Comparison of ENCODE assay signal across 11 cellular contexts in the genomic region with DNA sequence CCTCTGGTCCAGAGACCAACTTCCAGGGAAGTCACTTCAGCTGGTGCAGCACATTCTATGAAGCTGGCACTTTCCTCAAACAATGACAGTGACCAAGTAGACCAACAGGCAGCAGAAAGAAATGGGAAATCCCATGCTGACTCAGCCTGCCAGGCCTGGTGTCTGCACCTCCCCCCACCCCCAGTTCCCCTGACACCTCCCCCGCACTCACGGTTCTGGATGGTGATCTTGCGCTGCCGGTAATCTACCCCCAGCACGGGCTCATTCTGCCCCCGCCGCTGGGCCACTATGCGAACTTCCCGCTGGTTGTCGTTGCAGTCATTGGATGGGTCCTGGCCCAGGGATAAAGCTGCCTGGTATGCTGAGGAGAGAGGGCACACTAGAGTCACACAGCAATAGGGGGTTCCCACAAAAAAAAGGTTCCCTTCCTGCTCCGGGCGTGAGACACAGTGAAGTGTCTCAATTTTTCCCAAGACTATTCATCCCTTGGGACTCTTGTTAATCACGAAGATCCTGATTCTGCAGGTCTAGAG. TPM values are rescaled to one million over a fixed set of nuclear protein-coding genes. Genes with fewer than 3 reads are reported as not detected.
DNase-seq lines count a peak whose midpoint lies in the region; ATAC-seq and TF ChIP-seq lines count a peak whose summit lies in the region.
"Had no signal": no experiment of that assay in that cellular context is flagged by ENCODE, and none has a peak within 500 bp of the region (broad histone marks: within the 10 kb centered on the region; RNA-seq: fewer than 3 reads in every experiment).

No MANE protein-coding gene starts in this region.

- H4K20me1 ChIP-seq in GM23338 (replicated peaks; ENCODE audit: insufficient read depth) (no peaks in the 10 kb centered on the region), OCI-LY1 (ENCODE audit: insufficient read depth, low read length) (no peaks in the 10 kb centered on the region), smooth muscle cell (ENCODE audit: low read depth) (no peaks in the 10 kb centered on the region)

- no peak overlapping the region for H3K4me3 Mint-ChIP-seq in GM23338

- H3K79me2 ChIP-seq in GM23338 (replicated peaks; ENCODE audit: insufficient read depth) (no peaks in the 10 kb centered on the region), OCI-LY1 (ENCODE audit: insufficient read depth, low read length) (no peaks in the 10 kb centered on the region), smooth muscle cell (ENCODE audit: low read depth) (no peaks in the 10 kb centered on the region)

- peaks cover 39% of the 10 kb centered on the region for H3K4me1 Mint-ChIP-seq in GM23338

- H3K9ac ChIP-seq in OCI-LY1 (ENCODE audit: low read length) (no peak overlapping the region), smooth muscle cell (ENCODE audit: low read depth) (no peak overlapping the region)

- no peak overlapping the region; the same call in 1 of the 2 replicates for H3K27ac Mint-ChIP-seq in GM23338

- WGBS in smooth muscle cell (ENCODE audit: low lambda C conversion rate): 41% methylated on average over 13 of the region's 13 CpGs

- H3K27ac ChIP-seq in GM23338 (ENCODE audit: low read depth) (no peak overlapping the region), OCI-LY1 (ENCODE audit: low read depth, low read length, poor library complexity, severe bottlenecking) (peak overlapping the region; percentile 24), smooth muscle cell (ENCODE audit: low read depth) (peak overlapping the region; percentile 20)
- H3K27ac ChIP-seq: WERI-Rb-1 had no signal

- peak; percentile 35 to 42 for DNase-seq in activated T-cell treated with anti-CD3 and anti-CD28 coated beads, Interleukin-2, amount 50 U/mL, for 48 hours
- no peak for DNase-seq in activated T-cell treated with anti-CD3 and anti-CD28 coated beads, Interleukin-2, amount 50 U/mL, for 1 hour
- DNase-seq in GM23338 (ENCODE audit: low spot score) (peak; percentile 24), smooth muscle cell (lab: John Stamatoyannopoulos, UW; ENCODE audit: unreplicated experiment) (no peak), NCI-H187 (lab: John Stamatoyannopoulos, UW) (no peak), NCI-H1694 (lab: John Stamatoyannopoulos, UW) (no peak), NCI-H146 treated with DMSO at 0.1 percent for 48 hours (lab: John Stamatoyannopoulos, UW; ENCODE audit: unreplicated experiment) (no peak)
- DNase-seq: NCI-H345, WERI-Rb-1 had no signal

- no peaks in the 10 kb centered on the region for H3K36me3 ChIP-seq in GM23338 (ENCODE audit: insufficient read depth)
- H3K36me3 ChIP-seq in OCI-LY1 (ENCODE audit: insufficient read depth, low read length): peaks cover 13% of the 10 kb centered on the region; the same call in 1 of the 2 replicates
- no peaks in the 10 kb centered on the region for H3K36me3 ChIP-seq in smooth muscle cell (ENCODE audit: low read depth)
- H3K36me3 ChIP-seq: WERI-Rb-1 had no signal

- H3K4me3 ChIP-seq in GM23338 (no peak overlapping the region), OCI-LY1 (ENCODE audit: low read depth, low read length, poor library complexity, severe bottlenecking) (no peak overlapping the region), smooth muscle cell (no peak overlapping the region)

- H3K9me3 Mint-ChIP-seq in GM23338: no peaks in the 10 kb centered on the region

- ATAC-seq in GM23338: peak; percentile 47

- H3K27me3 ChIP-seq in GM23338 (ENCODE audit: insufficient read depth) (no peaks in the 10 kb centered on the region), OCI-LY1 (ENCODE audit: insufficient read depth, low read length) (no peaks in the 10 kb centered on the region), smooth muscle cell (ENCODE audit: low read depth) (no peaks in the 10 kb centered on the region)

- H3K36me3 Mint-ChIP-seq in GM23338 (ENCODE audit: low read depth): no peaks in the 10 kb centered on the region; the same call in 2 of the 3 replicates

- H3K9me2 ChIP-seq in GM23338 (ENCODE audit: insufficient read depth) (0 out of 2 replicates have a peak, but pooled peaks cover 8% of the 10 kb centered on the region), OCI-LY1 (ENCODE audit: low read depth, low read length) (no peaks in the 10 kb centered on the region)

- H3F3A ChIP-seq in GM23338 (replicated peaks; ENCODE audit: low read depth): no peaks in the 10 kb centered on the region
- no peaks in the 10 kb centered on the region for H3F3A ChIP-seq in OCI-LY1 (ENCODE audit: insufficient read depth, low read length)
- no peaks in the 10 kb centered on the region for H3F3A ChIP-seq in smooth muscle cell (ENCODE audit: low read depth)

- H3K4me2 ChIP-seq in GM23338 (peak overlapping the region; percentile 27), OCI-LY1 (ENCODE audit: low read length) (no peak overlapping the region; the same call in 1 of the 2 replicates), smooth muscle cell (peak overlapping the region; percentile 12)

- H3K9me3 ChIP-seq in OCI-LY1 (ENCODE audit: low read length): no peaks in the 10 kb centered on the region
- no peaks in the 10 kb centered on the region for H3K9me3 ChIP-seq in smooth muscle cell (replicated peaks; ENCODE audit: low read depth)

- H3K4me1 ChIP-seq in GM23338 (ENCODE audit: insufficient read depth) (peaks cover 20% of the 10 kb centered on the region), OCI-LY1 (ENCODE audit: insufficient read depth, low read length, severe bottlenecking) (peaks cover 51% of the 10 kb centered on the region), smooth muscle cell (ENCODE audit: low read depth) (peaks cover 5% of the 10 kb centered on the region)

- H3K27me3 Mint-ChIP-seq in GM23338 (ENCODE audit: insufficient read depth, low read depth, poor library complexity): peaks cover 11% of the 10 kb centered on the region

- H2AFZ ChIP-seq in GM23338: no peak overlapping the region
- no peak overlapping the region for H2AFZ ChIP-seq in OCI-LY1 (ENCODE audit: low read length)
- H2AFZ ChIP-seq in smooth muscle cell (ENCODE audit: low read depth): peak overlapping the region; percentile 54

- no peak for TF ChIP-seq CTCF in GM23338 (conservative IDR thresholded peaks at IDR 0.05; ENCODE audit: low read depth in 2 of 2)
- TF ChIP-seq CTCF in OCI-LY1 (IDR thresholded peaks at IDR 0.05; ENCODE audit: low read length): no peak
- no peak for TF ChIP-seq CTCF in smooth muscle cell (IDR thresholded peaks at IDR 0.05; ENCODE audit: borderline replicate concordance, insufficient read depth, poor library complexity, severe bottlenecking)

TF ChIP-seq in GM23338, 12 proteins besides CTCF, POLR2A, EP300 and RAD21 (continues in another document):
- TF ChIP-seq JUNB (IDR thresholded peaks at IDR 0.05; ENCODE audit: unreplicated experiment) (no peak), CREB1 (CRISPR knock-in tag; IDR thresholded peaks at IDR 0.05; ENCODE audit: low read depth) (no peak), ZNF331 (CRISPR knock-in tag; IDR thresholded peaks at IDR 0.05; ENCODE audit: low read depth) (no peak), ZNF114 (CRISPR knock-in tag; IDR thresholded peaks at IDR 0.05) (no peak)
- TF ChIP-seq, protein P1, sequence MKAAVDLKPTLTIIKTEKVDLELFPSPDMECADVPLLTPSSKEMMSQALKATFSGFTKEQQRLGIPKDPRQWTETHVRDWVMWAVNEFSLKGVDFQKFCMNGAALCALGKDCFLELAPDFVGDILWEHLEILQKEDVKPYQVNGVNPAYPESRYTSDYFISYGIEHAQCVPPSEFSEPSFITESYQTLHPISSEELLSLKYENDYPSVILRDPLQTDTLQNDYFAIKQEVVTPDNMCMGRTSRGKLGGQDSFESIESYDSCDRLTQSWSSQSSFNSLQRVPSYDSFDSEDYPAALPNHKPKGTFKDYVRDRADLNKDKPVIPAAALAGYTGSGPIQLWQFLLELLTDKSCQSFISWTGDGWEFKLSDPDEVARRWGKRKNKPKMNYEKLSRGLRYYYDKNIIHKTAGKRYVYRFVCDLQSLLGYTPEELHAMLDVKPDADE (IDR thresholded peaks at IDR 0.05): no peak

RNA-seq across cellular contexts. Expression of a gene that starts 16.9 kb away (rescaled TPM):
- total RNA-seq in GM23338 (2014; rRNA removed; shearing (Covaris generic)): 0.97 and 1.2 TPM in 2 replicates
- polyA plus RNA-seq in GM23338 (2016; fragmentation: Nextera tagmentation; extraction: Ambion mirVana): 0.16 and 0.66 TPM in 2 replicates
- total RNA-seq in smooth muscle cell: 1.4 TPM in 1 of 2 replicates, not detected in the other
- polyA plus RNA-seq in smooth muscle cell: 1.4 TPM in 1 of 2 replicates, not detected in the other
- total RNA-seq: glomerular endothelial cell had no signal

RNA-seq across cellular contexts. Expression of a gene that starts 50.1 kb away (rescaled TPM):
- 0.97 TPM in 1 of 2 replicates, not detected in the other for total RNA-seq in GM23338 (2014; rRNA removed; shearing (Covaris generic))
- polyA plus RNA-seq in GM23338 (2016; fragmentation: Nextera tagmentation; extraction: Ambion mirVana) (not detected in 2 replicates), smooth muscle cell (not detected in 2 replicates)
- total RNA-seq in smooth muscle cell: not detected in 2 replicates
- total RNA-seq: glomerular endothelial cell had no signal

Comparison
In these comparisons a context has a peak if more than half of its experiments do, and no peak if none do; other contexts are left out.
1. DNase-seq: peak in activated T-cell treated with anti-CD3 and anti-CD28 coated beads, Interleukin-2, amount 50 U/mL, for 48 hours (2 of 2) and GM23338 (single experiment); none in activated T-cell treated with anti-CD3 and anti-CD28 coated beads, Interleukin-2, amount 50 U/mL, for 1 hour (single experiment), smooth muscle cell (single experiment), NCI-H187 (0 of 2), NCI-H1694 (single experiment) and NCI-H146 treated with DMSO at 0.1 percent for 48 hours (single experiment).